ENCODE assay signal across 17 cellular contexts in the genomic region with DNA sequence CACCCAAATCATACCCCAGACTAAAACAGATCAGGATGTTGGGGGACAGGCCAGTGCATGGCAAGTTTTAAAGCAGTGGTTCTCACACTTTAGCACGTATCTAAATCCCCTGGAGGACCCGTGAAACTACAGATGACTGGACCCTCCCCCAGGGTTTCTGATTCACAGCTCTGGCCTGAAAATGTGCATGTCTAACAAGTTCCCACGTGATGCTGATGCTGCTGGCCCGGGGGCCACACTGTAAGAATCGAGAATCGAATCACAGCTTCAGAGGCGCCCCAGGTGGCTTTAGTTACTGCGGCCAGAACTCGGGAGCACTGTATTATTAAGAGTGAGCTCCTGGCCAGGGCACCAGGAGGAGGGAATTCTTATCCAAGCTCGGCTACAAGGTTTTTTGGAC. TPM values are rescaled to one million over a fixed set of nuclear protein-coding genes. Genes with fewer than 3 reads are reported as not detected.
A peak's percentile ranks its signal among the peaks of the same experiment; 100 is the strongest.
DNase-seq lines count a peak whose midpoint lies in the region; ATAC-seq and TF ChIP-seq lines count a peak whose summit lies in the region.
"Had no signal": no experiment of that assay in that cellular context is flagged by ENCODE, and none has a peak within 500 bp of the region (broad histone marks: within the 10 kb centered on the region; RNA-seq: fewer than 3 reads in every experiment).

No MANE protein-coding gene starts in this region.

- H3K36me3 Mint-ChIP-seq in H9 (ENCODE audit: insufficient read depth in 1 of 3, low read depth in 3 of 3), result no peaks in the 10 kb centered on the region; a peak in 1 of 7 replicates
- H3K36me3 Mint-ChIP-seq in activated T-helper 1 cell treated with anti-CD3 and anti-CD28 coated beads, Interleukin-12 subunit alpha, Interleukin-12 subunit beta, Interleukin-2, Interleukin-4 antibody, amounts not matched to agents 30 ng/mL and 10 ng/mL and 1 ng/mL, durations not matched to agents 14 hours and 24 hours and 36 hours (ENCODE audit: low read depth), result peaks cover 3% of the 10 kb centered on the region
- H3K36me3 Mint-ChIP-seq in natural killer cell treated with Interleukin-12 subunit alpha and Interleukin-12 subunit beta and Interleukin-15 and Interleukin-18, amount 100 ng/mL, for 72 hours, result no peaks in the 10 kb centered on the region

- no peak overlapping the region for H4K8ac ChIP-seq in H9 (replicated peaks; ENCODE audit: insufficient read length, low read depth, low read length)

- no peak overlapping the region for H4K5ac ChIP-seq in H9 (ENCODE audit: insufficient read length, low read depth, low read length)

- no CpG with 5 or more reads among the region's 10 CpGs for WGBS in H9 (ENCODE audit: extremely low coverage, insufficient read length, low lambda C conversion rate)

- H2BK5ac ChIP-seq in H9 (ENCODE audit: insufficient read length, low read length), result no peak overlapping the region

- no peaks in the 10 kb centered on the region for H3K9me3 Mint-ChIP-seq in H9
- H3K9me3 Mint-ChIP-seq in activated T-helper 1 cell treated with anti-CD3 and anti-CD28 coated beads, Interleukin-12 subunit alpha, Interleukin-12 subunit beta, Interleukin-2, Interleukin-4 antibody, amounts not matched to agents 30 ng/mL and 10 ng/mL and 1 ng/mL, durations not matched to agents 14 hours and 24 hours and 36 hours, result no peaks in the 10 kb centered on the region
- no peaks in the 10 kb centered on the region for H3K9me3 Mint-ChIP-seq in natural killer cell treated with Interleukin-12 subunit alpha and Interleukin-12 subunit beta and Interleukin-15 and Interleukin-18, amount 100 ng/mL, for 72 hours

- no peak for TF ChIP-seq CTCF in H9 (conservative IDR thresholded peaks at IDR 0.05)

- no peak overlapping the region for H2AFZ ChIP-seq in H9 (ENCODE audit: low read length)

- intact Hi-C loops in activated T-helper 1 cell treated with anti-CD3 and anti-CD28 coated beads, Interleukin-12 subunit alpha, Interleukin-12 subunit beta, Interleukin-2, Interleukin-4 antibody, amounts not matched to agents 30 ng/mL and 10 ng/mL and 1 ng/mL, durations not matched to agents 14 hours and 24 hours and 36 hours (cut with micrococcal nuclease), result loop anchor here (10.0 kb wide), 1 partner anchor 1055 kb away; no protein-coding TSS in a partner anchor

- no peak overlapping the region for H2BK15ac ChIP-seq in H9 (ENCODE audit: low read depth, low read length)

- H3K4me1 Mint-ChIP-seq in H9, result peaks cover 16 to 20% of the 10 kb centered on the region in 2 experiments
- peaks cover 36% of the 10 kb centered on the region for H3K4me1 Mint-ChIP-seq in activated T-helper 1 cell treated with anti-CD3 and anti-CD28 coated beads, Interleukin-12 subunit alpha, Interleukin-12 subunit beta, Interleukin-2, Interleukin-4 antibody, amounts not matched to agents 30 ng/mL and 10 ng/mL and 1 ng/mL, durations not matched to agents 14 hours and 24 hours and 36 hours (ENCODE audit: low read depth)
- H3K4me1 Mint-ChIP-seq in natural killer cell treated with Interleukin-12 subunit alpha and Interleukin-12 subunit beta and Interleukin-15 and Interleukin-18, amount 100 ng/mL, for 72 hours (ENCODE audit: low read depth in 2 of 2), result peaks cover 38 to 56% of the 10 kb centered on the region in 2 donors

- no peak overlapping the region for H3K23ac ChIP-seq in H9 (ENCODE audit: insufficient read length, low read depth, low read length)

- H3K27me3 Mint-ChIP-seq in H9 (ENCODE audit: low read depth), result peaks cover 7% of the 10 kb centered on the region
- H3K27me3 Mint-ChIP-seq in activated T-helper 1 cell treated with anti-CD3 and anti-CD28 coated beads, Interleukin-12 subunit alpha, Interleukin-12 subunit beta, Interleukin-2, Interleukin-4 antibody, amounts not matched to agents 30 ng/mL and 10 ng/mL and 1 ng/mL, durations not matched to agents 14 hours and 24 hours and 36 hours (ENCODE audit: insufficient read depth), result peaks cover 7% of the 10 kb centered on the region
- H3K27me3 Mint-ChIP-seq in natural killer cell treated with Interleukin-12 subunit alpha and Interleukin-12 subunit beta and Interleukin-15 and Interleukin-18, amount 100 ng/mL, for 72 hours, result no peaks in the 10 kb centered on the region

- no peaks in the 10 kb centered on the region for H3K79me1 ChIP-seq in H9 (ENCODE audit: insufficient read depth, low read depth, low read length, poor library complexity, severe bottlenecking)

- no peak overlapping the region for H2AK5ac ChIP-seq in H9 (ENCODE audit: insufficient read length, low read length)

- H3K56ac ChIP-seq in H9 (ENCODE audit: insufficient read length, low read depth, low read length), result no peak overlapping the region

- no peak overlapping the region for H3K14ac ChIP-seq in H9 (ENCODE audit: insufficient read depth, low read length)

- no peak overlapping the region for H2BK12ac ChIP-seq in H9 (ENCODE audit: insufficient read length, low read depth, low read length)

- H3K18ac ChIP-seq in H9 (ENCODE audit: insufficient read length, low read depth, low read length), result no peak overlapping the region

- no peaks in the 10 kb centered on the region for H3K79me2 ChIP-seq in H9 (ENCODE audit: insufficient read depth, low read length)

- H4K20me1 ChIP-seq in H9 (ENCODE audit: control insufficient read depth, insufficient read depth, insufficient read length), result no peaks in the 10 kb centered on the region

- no peak overlapping the region for H3K4me3 Mint-ChIP-seq in H9
- H3K4me3 Mint-ChIP-seq in activated T-helper 1 cell treated with anti-CD3 and anti-CD28 coated beads, Interleukin-12 subunit alpha, Interleukin-12 subunit beta, Interleukin-2, Interleukin-4 antibody, amounts not matched to agents 30 ng/mL and 10 ng/mL and 1 ng/mL, durations not matched to agents 14 hours and 24 hours and 36 hours, result peak overlapping the region; percentile 40
- peak overlapping the region; percentile 63 for H3K4me3 Mint-ChIP-seq in natural killer cell treated with Interleukin-12 subunit alpha and Interleukin-12 subunit beta and Interleukin-15 and Interleukin-18, amount 100 ng/mL, for 72 hours

- no peak overlapping the region for H4K91ac ChIP-seq in H9 (ENCODE audit: insufficient read length, low read depth, low read length)

- peak; percentile 60 for ATAC-seq in natural killer cell treated with Interleukin-12 subunit alpha and Interleukin-12 subunit beta and Interleukin-15 and Interleukin-18, amount 100 ng/mL, for 72 hours
- ATAC-seq in GM21526 (IDR thresholded peaks at IDR 0.05; ENCODE audit: low FRiP score, unreplicated experiment) (no peak), HG02588 (IDR thresholded peaks at IDR 0.05; ENCODE audit: unreplicated experiment) (no peak)
- ATAC-seq: heart left ventricle, HepG2, Right ventricle myocardium inferior had no signal

- H3K27ac Mint-ChIP-seq in H9, result no peak overlapping the region
- H3K27ac Mint-ChIP-seq in activated T-helper 1 cell treated with anti-CD3 and anti-CD28 coated beads, Interleukin-12 subunit alpha, Interleukin-12 subunit beta, Interleukin-2, Interleukin-4 antibody, amounts not matched to agents 30 ng/mL and 10 ng/mL and 1 ng/mL, durations not matched to agents 14 hours and 24 hours and 36 hours, result no peak overlapping the region
- peak overlapping the region in 1 of 2 donors; percentile 25 for H3K27ac Mint-ChIP-seq in natural killer cell treated with Interleukin-12 subunit alpha and Interleukin-12 subunit beta and Interleukin-15 and Interleukin-18, amount 100 ng/mL, for 72 hours

- no peak overlapping the region for H2BK20ac ChIP-seq in H9 (ENCODE audit: low read depth, low read length, poor library complexity, severe bottlenecking)

- H3K9ac ChIP-seq in H9 (ENCODE audit: extremely low read depth, insufficient read length, low read length), result no peak overlapping the region

- H3K4me1 ChIP-seq in H9 (ENCODE audit: insufficient read depth, low read length), result 0 out of 2 replicates have a peak, but pooled peaks cover 2% of the 10 kb centered on the region
- H3K4me1 ChIP-seq: ascending aorta, heart left ventricle had no signal

- H2BK120ac ChIP-seq in H9 (ENCODE audit: low read depth, low read length, poor library complexity, severe bottlenecking), result no peak overlapping the region

- no peak overlapping the region for H3K27ac ChIP-seq in H9 (ENCODE audit: insufficient read length, low read depth, low read length)
- H3K27ac ChIP-seq: 22Rv1, ascending aorta had no signal

- peak; percentile 82 for DNase-seq in NK-92 treated with Interleukin-12 subunit alpha and Interleukin-12 subunit beta, amount 100 ng/mL, for 24 hours (lab: John Stamatoyannopoulos, UW)
- DNase-seq in NK-92 (lab: John Stamatoyannopoulos, UW; ENCODE audit: unreplicated experiment) (no peak), H9 (peak; percentile 14), NCI-H748 (lab: John Stamatoyannopoulos, UW; ENCODE audit: unreplicated experiment) (no peak)
- DNase-seq in activated T-helper 1 cell treated with anti-CD3 and anti-CD28 coated beads, Interleukin-12 subunit alpha, Interleukin-12 subunit beta, Interleukin-2, Interleukin-4 antibody, amounts not matched to agents 30 ng/mL and 10 ng/mL and 1 ng/mL, durations not matched to agents 14 hours and 24 hours and 36 hours (ENCODE audit: low spot score), result no peak
- no peak for DNase-seq in natural killer cell treated with Interleukin-12 subunit alpha and Interleukin-12 subunit beta and Interleukin-15 and Interleukin-18, amount 100 ng/mL, for 72 hours (ENCODE audit: low spot score)
- DNase-seq: NCI-H2029 treated with DMSO at 0.1 percent for 48 hours, NCI-H82, nucleus accumbens, T-helper 9 cell had no signal

- H3K27me3 ChIP-seq in H9 (ENCODE audit: insufficient read depth, low read length), result no peaks in the 10 kb centered on the region
- H3K27me3 ChIP-seq: ascending aorta, heart left ventricle had no signal

- H3T11ph ChIP-seq in H9 (ENCODE audit: low read length), result no peak overlapping the region

- H3K9me3 ChIP-seq in H9 (ENCODE audit: control insufficient read depth, low read depth, low read length), result no peaks in the 10 kb centered on the region
- H3K9me3 ChIP-seq: ascending aorta, heart left ventricle had no signal

- no peak overlapping the region for H3K4me2 ChIP-seq in H9 (ENCODE audit: insufficient read depth, insufficient read length, low read length)

- H3K4ac ChIP-seq in H9 (ENCODE audit: low read depth, low read length), result no peak overlapping the region

- H3K23me2 ChIP-seq in H9 (ENCODE audit: insufficient read length, low read depth, low read length, poor library complexity, severe bottlenecking), result no peaks in the 10 kb centered on the region

RNA-seq across cellular contexts. Expression of gene ADAMTS17, which starts 11.6 kb away (rescaled TPM):
- 2.6 and 2.9 TPM in 2 replicates for total RNA-seq in H9 (2021)
- 0.83 and 1.3 TPM in 2 replicates for total RNA-seq in activated T-helper 1 cell treated with anti-CD3 and anti-CD28 coated beads, Interleukin-12 subunit alpha, Interleukin-12 subunit beta, Interleukin-2, Interleukin-4 antibody, amounts not matched to agents 30 ng/mL and 10 ng/mL and 1 ng/mL, durations not matched to agents 14 hours and 24 hours and 36 hours
- total RNA-seq in natural killer cell treated with Interleukin-12 subunit alpha and Interleukin-12 subunit beta and Interleukin-15 and Interleukin-18, amount 100 ng/mL, for 72 hours, result under 1 TPM; 0.31 to 0.59 TPM

Comparison
In these comparisons a context has a peak if more than half of its experiments do, and no peak if none do; other contexts are left out.
1. DNase-seq: peak in NK-92 treated with Interleukin-12 subunit alpha and Interleukin-12 subunit beta, amount 100 ng/mL, for 24 hours (single experiment) and H9 (single experiment); none in NK-92 (single experiment), activated T-helper 1 cell treated with anti-CD3 and anti-CD28 coated beads, Interleukin-12 subunit alpha, Interleukin-12 subunit beta, Interleukin-2, Interleukin-4 antibody, amounts not matched to agents 30 ng/mL and 10 ng/mL and 1 ng/mL, durations not matched to agents 14 hours and 24 hours and 36 hours (single experiment), natural killer cell treated with Interleukin-12 subunit alpha and Interleukin-12 subunit beta and Interleukin-15 and Interleukin-18, amount 100 ng/mL, for 72 hours (single experiment) and NCI-H748 (single experiment).
2. H3K4me3 Mint-ChIP-seq: peak in activated T-helper 1 cell treated with anti-CD3 and anti-CD28 coated beads, Interleukin-12 subunit alpha, Interleukin-12 subunit beta, Interleukin-2, Interleukin-4 antibody, amounts not matched to agents 30 ng/mL and 10 ng/mL and 1 ng/mL, durations not matched to agents 14 hours and 24 hours and 36 hours (single experiment) and natural killer cell treated with Interleukin-12 subunit alpha and Interleukin-12 subunit beta and Interleukin-15 and Interleukin-18, amount 100 ng/mL, for 72 hours (single experiment); none in H9 (0 of 2).
3. ATAC-seq: peak in natural killer cell treated with Interleukin-12 subunit alpha and Interleukin-12 subunit beta and Interleukin-15 and Interleukin-18, amount 100 ng/mL, for 72 hours (2 of 2); none in GM21526 (single experiment) and HG02588 (single experiment).